25 cellular contexts compared by ENCODE assay signal in genomic region chr14:24633353-24633752, GRCh38. TPM values are rescaled to one million over a fixed set of nuclear protein-coding genes. Genes with fewer than 3 reads are reported as not detected.
A peak's percentile ranks its signal among the peaks of the same experiment; 100 is the strongest.
DNase-seq lines count a peak whose midpoint lies in the region; ATAC-seq and TF ChIP-seq lines count a peak whose summit lies in the region.
"Had no signal": no experiment of that assay in that cellular context is flagged by ENCODE, and none has a peak within 500 bp of the region (broad histone marks: within the 10 kb centered on the region; RNA-seq: fewer than 3 reads in every experiment).

No MANE protein-coding gene starts in this region.

- peaks cover 7% of the 10 kb centered on the region for H3K27me3 Mint-ChIP-seq in activated CD4-positive, alpha-beta T cell treated with anti-CD3 and anti-CD28 coated beads, Interleukin-2, amount 10 ng/mL, durations not matched to agents 7 days and 5 days
- H3K27me3 Mint-ChIP-seq in T-cell: peaks cover 0 to 2% of the 10 kb centered on the region in 2 donors
- H3K27me3 Mint-ChIP-seq in activated T-helper 2 cell treated with anti-CD3 and anti-CD28 coated beads, Interferon-gamma antibody, Interleukin-2, Interleukin-4, amounts not matched to agents 10 μg/mL and 5 μg/mL and 100 μg/mL, durations not matched to agents 14 hours and 24 hours and 36 hours (ENCODE audit: low read depth): no peaks in the 10 kb centered on the region
- H3K27me3 Mint-ChIP-seq in natural killer cell (ENCODE audit: low read depth in 2 of 2): no peaks in the 10 kb centered on the region
- H3K27me3 Mint-ChIP-seq in naive thymus-derived CD8-positive, alpha-beta T cell: peaks cover 0 to 5% (median 0%) of the 10 kb centered on the region in 5 donors
- H3K27me3 Mint-ChIP-seq: IgD-negative memory B cell had no signal

- intact Hi-C loops in activated T-helper 2 cell treated with anti-CD3 and anti-CD28 coated beads, Interferon-gamma antibody, Interleukin-2, Interleukin-4, amounts not matched to agents 10 μg/mL and 5 μg/mL and 100 μg/mL, durations not matched to agents 14 hours and 24 hours and 36 hours (cut with micrococcal nuclease): no loop called here
- intact Hi-C loops in natural killer cell (cut with micrococcal nuclease): loop anchor here (5.0 kb wide), 1 partner anchor 191 kb away; the partner anchor contains the start of gene SDR39U1

- POLR2A ChIA-PET in activated CD4-positive, alpha-beta T cell treated with anti-CD3 and anti-CD28 coated beads, Interleukin-2, amount 10 ng/mL, durations not matched to agents 7 days and 5 days (lab: Charles Lee): interaction anchor here (1.3 kb wide), 1 partner anchor 40 kb away, joined by 11 read pairs; no protein-coding TSS in a partner anchor
- POLR2A ChIA-PET in T-cell (lab: Charles Lee) (interaction anchor here in 1 of 2 donors (1.2 kb wide), 1 partner anchor 23 kb away, joined by 4 read pairs; no protein-coding TSS in a partner anchor), GM10248 (lab: Yijun Ruan, JAX) (no interaction called here)
- POLR2A ChIA-PET in naive thymus-derived CD8-positive, alpha-beta T cell (lab: Charles Lee): no interaction called here

- H3K27ac Mint-ChIP-seq in activated CD4-positive, alpha-beta T cell treated with anti-CD3 and anti-CD28 coated beads, Interleukin-2, amount 10 ng/mL, durations not matched to agents 7 days and 5 days: peak overlapping the region; percentile 85
- H3K27ac Mint-ChIP-seq in T-cell (peak overlapping the region in 1 of 2 donors; percentile 69), natural killer cell (peak overlapping the region; percentile 99)
- H3K27ac Mint-ChIP-seq in activated T-helper 2 cell treated with anti-CD3 and anti-CD28 coated beads, Interferon-gamma antibody, Interleukin-2, Interleukin-4, amounts not matched to agents 10 μg/mL and 5 μg/mL and 100 μg/mL, durations not matched to agents 14 hours and 24 hours and 36 hours: peak overlapping the region; percentile 93
- H3K27ac Mint-ChIP-seq in naive thymus-derived CD8-positive, alpha-beta T cell: peak overlapping the region in 4 of 10 donors; percentile 37 to 98 (median 48)

- no peak for DNase-seq in activated CD4-positive, alpha-beta T cell treated with anti-CD3 and anti-CD28 coated beads, Interleukin-2, amount 10 ng/mL, durations not matched to agents 7 days and 5 days
- no peak for DNase-seq in activated CD4-positive, alpha-beta T cell treated with anti-CD3 and anti-CD28 coated beads for 1 hour
- no peak for DNase-seq in T-cell
- no peak for DNase-seq in activated T-helper 2 cell treated with anti-CD3 and anti-CD28 coated beads, Interferon-gamma antibody, Interleukin-2, Interleukin-4, amounts not matched to agents 10 μg/mL and 5 μg/mL and 100 μg/mL, durations not matched to agents 14 hours and 24 hours and 36 hours (ENCODE audit: low spot score)
- DNase-seq in natural killer cell: no peak
- DNase-seq in naive thymus-derived CD8-positive, alpha-beta T cell: no peak
- DNase-seq in GM10248 (ENCODE audit: extremely low spot score): no peak
- DNase-seq: activated CD4-positive, alpha-beta T cell treated with anti-CD3 and anti-CD28 coated beads, Interleukin-2, amount 50 U/mL, for 1 hour; cortex of kidney; DND-41; GOT3; hypothalamus; left colon; NCI-H1436 treated with DMSO at 0.1 percent for 48 hours; NCI-H2081 treated with DMSO at 0.1 percent for 48 hours; NCI-H226; NCI-H526 treated with DMSO at 0.1 percent for 48 hours; stimulated activated naive CD4-positive, alpha-beta T cell had no signal

- peaks cover 43% of the 10 kb centered on the region for H3K4me1 Mint-ChIP-seq in activated CD4-positive, alpha-beta T cell treated with anti-CD3 and anti-CD28 coated beads, Interleukin-2, amount 10 ng/mL, durations not matched to agents 7 days and 5 days
- peaks cover 7 to 15% (median 15%) of the 10 kb centered on the region in 3 donors for H3K4me1 Mint-ChIP-seq in T-cell
- peaks cover 69% of the 10 kb centered on the region for H3K4me1 Mint-ChIP-seq in activated T-helper 2 cell treated with anti-CD3 and anti-CD28 coated beads, Interferon-gamma antibody, Interleukin-2, Interleukin-4, amounts not matched to agents 10 μg/mL and 5 μg/mL and 100 μg/mL, durations not matched to agents 14 hours and 24 hours and 36 hours (ENCODE audit: low read depth)
- H3K4me1 Mint-ChIP-seq in natural killer cell: peaks cover 63 to 67% of the 10 kb centered on the region in 2 donors
- H3K4me1 Mint-ChIP-seq in naive thymus-derived CD8-positive, alpha-beta T cell: peaks cover 0 to 25% (median 4%) of the 10 kb centered on the region in 4 donors
- H3K4me1 Mint-ChIP-seq: IgD-negative memory B cell, neural crest cell had no signal

- no peaks in the 10 kb centered on the region for H3K9me3 Mint-ChIP-seq in activated CD4-positive, alpha-beta T cell treated with anti-CD3 and anti-CD28 coated beads, Interleukin-2, amount 10 ng/mL, durations not matched to agents 7 days and 5 days
- H3K9me3 Mint-ChIP-seq in T-cell (no peaks in the 10 kb centered on the region), natural killer cell (no peaks in the 10 kb centered on the region)
- H3K9me3 Mint-ChIP-seq in activated T-helper 2 cell treated with anti-CD3 and anti-CD28 coated beads, Interferon-gamma antibody, Interleukin-2, Interleukin-4, amounts not matched to agents 10 μg/mL and 5 μg/mL and 100 μg/mL, durations not matched to agents 14 hours and 24 hours and 36 hours: peaks cover 4% of the 10 kb centered on the region
- no peaks in the 10 kb centered on the region for H3K9me3 Mint-ChIP-seq in naive thymus-derived CD8-positive, alpha-beta T cell
- H3K9me3 Mint-ChIP-seq: IgD-negative memory B cell had no signal

- no peak for ATAC-seq in T-cell (replicated peaks in 1 of 4)
- no peak for ATAC-seq in natural killer cell
- ATAC-seq in naive thymus-derived CD8-positive, alpha-beta T cell: no peak
- ATAC-seq in GM21390 (IDR thresholded peaks at IDR 0.05; ENCODE audit: unreplicated experiment): no peak
- ATAC-seq: A549, left colon had no signal

- peaks cover 7% of the 10 kb centered on the region for H3K36me3 Mint-ChIP-seq in activated CD4-positive, alpha-beta T cell treated with anti-CD3 and anti-CD28 coated beads, Interleukin-2, amount 10 ng/mL, durations not matched to agents 7 days and 5 days (ENCODE audit: low read depth)
- H3K36me3 Mint-ChIP-seq in T-cell (no peaks in the 10 kb centered on the region), natural killer cell (peaks cover 25% of the 10 kb centered on the region)
- peaks cover 58% of the 10 kb centered on the region for H3K36me3 Mint-ChIP-seq in activated T-helper 2 cell treated with anti-CD3 and anti-CD28 coated beads, Interferon-gamma antibody, Interleukin-2, Interleukin-4, amounts not matched to agents 10 μg/mL and 5 μg/mL and 100 μg/mL, durations not matched to agents 14 hours and 24 hours and 36 hours (ENCODE audit: low read depth)
- no peaks in the 10 kb centered on the region for H3K36me3 Mint-ChIP-seq in naive thymus-derived CD8-positive, alpha-beta T cell

- no peak for TF ChIP-seq CTCF in natural killer cell (IDR thresholded peaks at IDR 0.05)
- TF ChIP-seq CTCF in GM10248 (IDR thresholded peaks at IDR 0.05; ENCODE audit: control extremely low read depth, extremely low read depth, low read depth, missing control alignments): no peak

- CTCF ChIA-PET in activated CD4-positive, alpha-beta T cell treated with anti-CD3 and anti-CD28 coated beads, Interleukin-2, amount 10 ng/mL, durations not matched to agents 7 days and 5 days (lab: Charles Lee): interaction anchor here (0.9 to 3.2 kb wide), 10 partner anchors 28 to 201 kb away, joined by 3 to 20 read pairs (median 4); no protein-coding TSS in a partner anchor
- CTCF ChIA-PET in T-cell (lab: Charles Lee): interaction anchor here in 1 of 2 donors (0.6 kb wide), 1 partner anchor 11 kb away, joined by 5 read pairs; no protein-coding TSS in a partner anchor
- CTCF ChIA-PET in GM10248 (lab: Yijun Ruan, JAX): interaction anchor here (0.9 to 1.8 kb wide), 4 partner anchors 17 to 46 kb away, joined by 3 to 5 read pairs (median 3); no protein-coding TSS in a partner anchor

- peak overlapping the region; percentile 65 for H3K4me3 Mint-ChIP-seq in activated CD4-positive, alpha-beta T cell treated with anti-CD3 and anti-CD28 coated beads, Interleukin-2, amount 10 ng/mL, durations not matched to agents 7 days and 5 days
- H3K4me3 Mint-ChIP-seq in T-cell: peak overlapping the region in 2 of 3 donors; percentile 51 to 66
- peak overlapping the region; percentile 95 for H3K4me3 Mint-ChIP-seq in activated T-helper 2 cell treated with anti-CD3 and anti-CD28 coated beads, Interferon-gamma antibody, Interleukin-2, Interleukin-4, amounts not matched to agents 10 μg/mL and 5 μg/mL and 100 μg/mL, durations not matched to agents 14 hours and 24 hours and 36 hours (ENCODE audit: low read depth)
- H3K4me3 Mint-ChIP-seq in natural killer cell: peak overlapping the region; percentile 94
- peak overlapping the region in 3 of 10 donors; percentile 64 to 88 (median 71) for H3K4me3 Mint-ChIP-seq in naive thymus-derived CD8-positive, alpha-beta T cell
- H3K4me3 Mint-ChIP-seq: neural crest cell had no signal

RNA-seq across cellular contexts. Expression of gene GZMB, which starts 0.6 kb away (rescaled TPM):
- 100 to 1,000 TPM in 1 of 2 experiments, 10 to 100 TPM in 1; 77.5 to 105 TPM for total RNA-seq in activated CD4-positive, alpha-beta T cell treated with anti-CD3 and anti-CD28 coated beads, Interleukin-2, amount 10 ng/mL, durations not matched to agents 7 days and 5 days
- 10 to 100 TPM in 3 of 5 donors, 1 to 10 TPM in 2; 3.5 to 66.2 (median 12.6) TPM for total RNA-seq in T-cell
- total RNA-seq in activated T-helper 2 cell treated with anti-CD3 and anti-CD28 coated beads, Interferon-gamma antibody, Interleukin-2, Interleukin-4, amounts not matched to agents 10 μg/mL and 5 μg/mL and 100 μg/mL, durations not matched to agents 14 hours and 24 hours and 36 hours: 4,664 and 4,741 TPM in 2 replicates
- total RNA-seq in natural killer cell: 1,000 to 10,000 TPM; 1,176 to 1,565 (median 1,384) TPM
- total RNA-seq in naive thymus-derived CD8-positive, alpha-beta T cell: under 1 TPM; 0.41 to 0.49 TPM
- polyA plus RNA-seq in naive thymus-derived CD8-positive, alpha-beta T cell: 100 to 1,000 TPM in 1 of 3 donors, 1 to 10 TPM in 2; 2.8 to 161 (median 3.3) TPM
- total RNA-seq: epithelial cell of proximal tubule, glomerular endothelial cell, lung microvascular endothelial cell, neural crest cell had no signal
- polyA plus RNA-seq: A549 had no signal

RNA-seq across cellular contexts. Expression of gene GZMH, which starts 23.9 kb away (rescaled TPM):
- 1 to 10 TPM; 1.9 to 2.8 TPM for total RNA-seq in activated CD4-positive, alpha-beta T cell treated with anti-CD3 and anti-CD28 coated beads, Interleukin-2, amount 10 ng/mL, durations not matched to agents 7 days and 5 days
- total RNA-seq in T-cell (100 to 1,000 TPM in 1 of 5 donors, 10 to 100 TPM in 3, 1 to 10 TPM in 1; 4.0 to 148 (median 21.3) TPM), natural killer cell (100 to 1,000 TPM; 236 to 677 (median 284) TPM)
- 12.6 and 14.0 TPM in 2 replicates for total RNA-seq in activated T-helper 2 cell treated with anti-CD3 and anti-CD28 coated beads, Interferon-gamma antibody, Interleukin-2, Interleukin-4, amounts not matched to agents 10 μg/mL and 5 μg/mL and 100 μg/mL, durations not matched to agents 14 hours and 24 hours and 36 hours
- total RNA-seq in naive thymus-derived CD8-positive, alpha-beta T cell: under 1 TPM in 1 of 2 experiments, not detected in 1; 0.65 TPM
- polyA plus RNA-seq in naive thymus-derived CD8-positive, alpha-beta T cell: 100 to 1,000 TPM in 1 of 3 donors, 10 to 100 TPM in 1, 1 to 10 TPM in 1; 8.5 to 452 (median 11.3) TPM
- total RNA-seq: epithelial cell of proximal tubule, glomerular endothelial cell, left colon, lung microvascular endothelial cell, neural crest cell had no signal
- polyA plus RNA-seq: A549 had no signal

RNA-seq across cellular contexts. Expression of gene CTSG, which starts 57.3 kb away (rescaled TPM):
- total RNA-seq in activated CD4-positive, alpha-beta T cell treated with anti-CD3 and anti-CD28 coated beads, Interleukin-2, amount 10 ng/mL, durations not matched to agents 7 days and 5 days: not detected
- total RNA-seq in T-cell: not detected
- total RNA-seq in activated T-helper 2 cell treated with anti-CD3 and anti-CD28 coated beads, Interferon-gamma antibody, Interleukin-2, Interleukin-4, amounts not matched to agents 10 μg/mL and 5 μg/mL and 100 μg/mL, durations not matched to agents 14 hours and 24 hours and 36 hours: not detected in 2 replicates
- total RNA-seq in natural killer cell: 1 to 10 TPM in 1 of 3 donors, under 1 TPM in 1, not detected in 1; 0.43 to 1.0 TPM
- not detected for total RNA-seq in naive thymus-derived CD8-positive, alpha-beta T cell
- not detected for polyA plus RNA-seq in naive thymus-derived CD8-positive, alpha-beta T cell
- total RNA-seq: epithelial cell of proximal tubule, glomerular endothelial cell, lung microvascular endothelial cell, neural crest cell had no signal
- polyA plus RNA-seq: A549, IgD-negative memory B cell had no signal

Comparison
In these comparisons a context has a peak if more than half of its experiments do, and no peak if none do; other contexts are left out.
1. RNA of gene GZMB, which starts 0.6 kb away (total RNA-seq): 4,664 to 4,741 TPM in activated T-helper 2 cell treated with anti-CD3 and anti-CD28 coated beads, Interferon-gamma antibody, Interleukin-2, Interleukin-4, amounts not matched to agents 10 μg/mL and 5 μg/mL and 100 μg/mL, durations not matched to agents 14 hours and 24 hours and 36 hours and 1,176 to 1,565 TPM in natural killer cell; 77.5 to 105 TPM in activated CD4-positive, alpha-beta T cell treated with anti-CD3 and anti-CD28 coated beads, Interleukin-2, amount 10 ng/mL, durations not matched to agents 7 days and 5 days, 3.5 to 66.2 TPM in T-cell and 0.41 to 0.49 TPM in naive thymus-derived CD8-positive, alpha-beta T cell; every median in the first group is over 10 times any median in the second.